Comparison of ENCODE assay signal across 1 cellular context in the genomic region with DNA sequence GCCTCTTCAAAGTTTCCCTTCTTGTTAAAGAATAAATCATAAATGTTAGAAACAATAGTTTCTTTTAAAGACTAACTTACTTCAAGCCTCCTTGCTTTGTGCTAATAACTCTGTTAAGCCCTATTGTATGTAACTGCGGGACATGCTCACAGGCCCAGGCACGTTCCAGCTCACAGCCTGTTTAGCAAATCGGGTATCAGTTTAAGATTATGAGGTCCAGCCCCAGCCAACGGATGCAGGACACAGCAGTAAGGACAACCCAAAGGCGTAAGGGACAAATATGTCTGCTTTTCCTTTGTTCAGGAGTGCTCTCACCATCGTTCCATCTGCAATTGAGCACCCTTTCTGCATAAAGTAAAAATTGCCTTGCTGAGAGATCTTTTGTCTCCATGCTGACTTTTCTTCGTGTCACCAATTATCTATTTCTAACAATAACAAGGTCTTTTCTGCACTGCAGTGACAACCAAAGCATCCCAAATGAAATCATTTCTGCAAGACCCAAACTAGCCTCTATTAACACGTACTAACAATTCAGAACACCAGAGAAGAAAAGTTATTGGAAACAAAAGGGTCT.
TF ChIP-seq lines count a peak whose summit lies in the region.

No MANE protein-coding gene starts in this region.

TF ChIP-seq in GM23338, 12 proteins besides CTCF, POLR2A, EP300 and RAD21 (continued from another document):
- TF ChIP-seq, protein P1, sequence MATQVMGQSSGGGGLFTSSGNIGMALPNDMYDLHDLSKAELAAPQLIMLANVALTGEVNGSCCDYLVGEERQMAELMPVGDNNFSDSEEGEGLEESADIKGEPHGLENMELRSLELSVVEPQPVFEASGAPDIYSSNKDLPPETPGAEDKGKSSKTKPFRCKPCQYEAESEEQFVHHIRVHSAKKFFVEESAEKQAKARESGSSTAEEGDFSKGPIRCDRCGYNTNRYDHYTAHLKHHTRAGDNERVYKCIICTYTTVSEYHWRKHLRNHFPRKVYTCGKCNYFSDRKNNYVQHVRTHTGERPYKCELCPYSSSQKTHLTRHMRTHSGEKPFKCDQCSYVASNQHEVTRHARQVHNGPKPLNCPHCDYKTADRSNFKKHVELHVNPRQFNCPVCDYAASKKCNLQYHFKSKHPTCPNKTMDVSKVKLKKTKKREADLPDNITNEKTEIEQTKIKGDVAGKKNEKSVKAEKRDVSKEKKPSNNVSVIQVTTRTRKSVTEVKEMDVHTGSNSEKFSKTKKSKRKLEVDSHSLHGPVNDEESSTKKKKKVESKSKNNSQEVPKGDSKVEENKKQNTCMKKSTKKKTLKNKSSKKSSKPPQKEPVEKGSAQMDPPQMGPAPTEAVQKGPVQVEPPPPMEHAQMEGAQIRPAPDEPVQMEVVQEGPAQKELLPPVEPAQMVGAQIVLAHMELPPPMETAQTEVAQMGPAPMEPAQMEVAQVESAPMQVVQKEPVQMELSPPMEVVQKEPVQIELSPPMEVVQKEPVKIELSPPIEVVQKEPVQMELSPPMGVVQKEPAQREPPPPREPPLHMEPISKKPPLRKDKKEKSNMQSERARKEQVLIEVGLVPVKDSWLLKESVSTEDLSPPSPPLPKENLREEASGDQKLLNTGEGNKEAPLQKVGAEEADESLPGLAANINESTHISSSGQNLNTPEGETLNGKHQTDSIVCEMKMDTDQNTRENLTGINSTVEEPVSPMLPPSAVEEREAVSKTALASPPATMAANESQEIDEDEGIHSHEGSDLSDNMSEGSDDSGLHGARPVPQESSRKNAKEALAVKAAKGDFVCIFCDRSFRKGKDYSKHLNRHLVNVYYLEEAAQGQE (IDR thresholded peaks at IDR 0.05; ENCODE audit: unreplicated experiment): no peak
- TF ChIP-seq JUNB (IDR thresholded peaks at IDR 0.05; ENCODE audit: unreplicated experiment): no peak
- no peak for TF ChIP-seq ZNF331 (CRISPR knock-in tag; IDR thresholded peaks at IDR 0.05; ENCODE audit: low read depth)
- TF ChIP-seq CREB1 (CRISPR knock-in tag; IDR thresholded peaks at IDR 0.05; ENCODE audit: low read depth): no peak
- no peak for TF ChIP-seq STAT1 (IDR thresholded peaks at IDR 0.05; ENCODE audit: unreplicated experiment)
- no peak for TF ChIP-seq POLR2AphosphoS5 (IDR thresholded peaks at IDR 0.05; ENCODE audit: low read depth)
- no peak for TF ChIP-seq EZH2 (IDR thresholded peaks at IDR 0.05; ENCODE audit: low read depth, unreplicated experiment)
- TF ChIP-seq EZH2phosphoT487 (IDR thresholded peaks at IDR 0.05; ENCODE audit: unreplicated experiment): no peak
- TF ChIP-seq, protein P2, sequence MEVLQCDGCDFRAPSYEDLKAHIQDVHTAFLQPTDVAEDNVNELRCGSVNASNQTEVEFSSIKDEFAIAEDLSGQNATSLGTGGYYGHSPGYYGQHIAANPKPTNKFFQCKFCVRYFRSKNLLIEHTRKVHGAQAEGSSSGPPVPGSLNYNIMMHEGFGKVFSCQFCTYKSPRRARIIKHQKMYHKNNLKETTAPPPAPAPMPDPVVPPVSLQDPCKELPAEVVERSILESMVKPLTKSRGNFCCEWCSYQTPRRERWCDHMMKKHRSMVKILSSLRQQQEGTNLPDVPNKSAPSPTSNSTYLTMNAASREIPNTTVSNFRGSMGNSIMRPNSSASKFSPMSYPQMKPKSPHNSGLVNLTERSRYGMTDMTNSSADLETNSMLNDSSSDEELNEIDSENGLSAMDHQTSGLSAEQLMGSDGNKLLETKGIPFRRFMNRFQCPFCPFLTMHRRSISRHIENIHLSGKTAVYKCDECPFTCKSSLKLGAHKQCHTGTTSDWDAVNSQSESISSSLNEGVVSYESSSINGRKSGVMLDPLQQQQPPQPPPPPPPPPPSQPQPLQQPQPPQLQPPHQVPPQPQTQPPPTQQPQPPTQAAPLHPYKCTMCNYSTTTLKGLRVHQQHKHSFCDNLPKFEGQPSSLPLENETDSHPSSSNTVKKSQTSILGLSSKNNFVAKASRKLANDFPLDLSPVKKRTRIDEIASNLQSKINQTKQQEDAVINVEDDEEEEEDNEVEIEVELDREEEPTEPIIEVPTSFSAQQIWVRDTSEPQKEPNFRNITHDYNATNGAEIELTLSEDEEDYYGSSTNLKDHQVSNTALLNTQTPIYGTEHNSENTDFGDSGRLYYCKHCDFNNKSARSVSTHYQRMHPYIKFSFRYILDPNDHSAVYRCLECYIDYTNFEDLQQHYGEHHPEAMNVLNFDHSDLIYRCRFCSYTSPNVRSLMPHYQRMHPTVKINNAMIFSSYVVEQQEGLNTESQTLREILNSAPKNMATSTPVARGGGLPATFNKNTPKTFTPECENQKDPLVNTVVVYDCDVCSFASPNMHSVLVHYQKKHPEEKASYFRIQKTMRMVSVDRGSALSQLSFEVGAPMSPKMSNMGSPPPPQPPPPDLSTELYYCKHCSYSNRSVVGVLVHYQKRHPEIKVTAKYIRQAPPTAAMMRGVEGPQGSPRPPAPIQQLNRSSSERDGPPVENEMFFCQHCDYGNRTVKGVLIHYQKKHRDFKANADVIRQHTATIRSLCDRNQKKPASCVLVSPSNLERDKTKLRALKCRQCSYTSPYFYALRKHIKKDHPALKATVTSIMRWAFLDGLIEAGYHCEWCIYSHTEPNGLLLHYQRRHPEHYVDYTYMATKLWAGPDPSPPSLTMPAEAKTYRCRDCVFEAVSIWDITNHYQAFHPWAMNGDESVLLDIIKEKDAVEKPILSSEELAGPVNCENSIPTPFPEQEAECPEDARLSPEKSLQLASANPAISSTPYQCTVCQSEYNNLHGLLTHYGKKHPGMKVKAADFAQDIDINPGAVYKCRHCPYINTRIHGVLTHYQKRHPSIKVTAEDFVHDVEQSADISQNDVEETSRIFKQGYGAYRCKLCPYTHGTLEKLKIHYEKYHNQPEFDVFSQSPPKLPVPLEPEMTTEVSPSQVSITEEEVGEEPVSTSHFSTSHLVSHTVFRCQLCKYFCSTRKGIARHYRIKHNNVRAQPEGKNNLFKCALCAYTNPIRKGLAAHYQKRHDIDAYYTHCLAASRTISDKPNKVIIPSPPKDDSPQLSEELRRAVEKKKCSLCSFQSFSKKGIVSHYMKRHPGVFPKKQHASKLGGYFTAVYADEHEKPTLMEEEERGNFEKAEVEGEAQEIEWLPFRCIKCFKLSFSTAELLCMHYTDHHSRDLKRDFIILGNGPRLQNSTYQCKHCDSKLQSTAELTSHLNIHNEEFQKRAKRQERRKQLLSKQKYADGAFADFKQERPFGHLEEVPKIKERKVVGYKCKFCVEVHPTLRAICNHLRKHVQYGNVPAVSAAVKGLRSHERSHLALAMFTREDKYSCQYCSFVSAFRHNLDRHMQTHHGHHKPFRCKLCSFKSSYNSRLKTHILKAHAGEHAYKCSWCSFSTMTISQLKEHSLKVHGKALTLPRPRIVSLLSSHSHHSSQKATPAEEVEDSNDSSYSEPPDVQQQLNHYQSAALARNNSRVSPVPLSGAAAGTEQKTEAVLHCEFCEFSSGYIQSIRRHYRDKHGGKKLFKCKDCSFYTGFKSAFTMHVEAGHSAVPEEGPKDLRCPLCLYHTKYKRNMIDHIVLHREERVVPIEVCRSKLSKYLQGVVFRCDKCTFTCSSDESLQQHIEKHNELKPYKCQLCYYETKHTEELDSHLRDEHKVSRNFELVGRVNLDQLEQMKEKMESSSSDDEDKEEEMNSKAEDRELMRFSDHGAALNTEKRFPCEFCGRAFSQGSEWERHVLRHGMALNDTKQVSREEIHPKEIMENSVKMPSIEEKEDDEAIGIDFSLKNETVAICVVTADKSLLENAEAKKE (CRISPR knock-in tag; IDR thresholded peaks at IDR 0.05): no peak
- no peak for TF ChIP-seq ZNF114 (CRISPR knock-in tag; IDR thresholded peaks at IDR 0.05)
- TF ChIP-seq NANOG (IDR thresholded peaks at IDR 0.05; ENCODE audit: borderline replicate concordance): no peak
